Comparison of ENCODE assay signal across 9 cellular contexts in the genomic region with DNA sequence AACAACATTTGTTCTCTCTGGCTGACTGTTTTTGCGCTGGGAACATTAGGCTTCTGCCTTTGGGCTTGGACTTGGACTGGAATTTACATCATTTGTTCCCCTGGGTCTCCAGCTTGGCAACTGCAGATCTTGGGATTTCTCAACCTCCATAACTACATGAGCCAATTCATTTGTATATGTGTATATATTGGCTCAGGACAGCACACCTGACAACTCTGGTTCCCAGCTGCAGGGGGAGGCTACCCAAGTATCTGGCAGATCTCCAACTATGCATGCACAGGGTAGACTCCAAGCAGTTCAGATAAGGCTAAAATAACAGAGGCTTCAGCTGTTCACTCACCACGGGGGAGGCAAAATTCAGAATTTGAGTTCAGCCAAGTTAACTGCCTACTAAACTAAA. TPM values are rescaled to one million over a fixed set of nuclear protein-coding genes. Genes with fewer than 3 reads are reported as not detected.
A peak's percentile ranks its signal among the peaks of the same experiment; 100 is the strongest.
DNase-seq lines count a peak whose midpoint lies in the region; ATAC-seq and TF ChIP-seq lines count a peak whose summit lies in the region.
"Had no signal": no experiment of that assay in that cellular context is flagged by ENCODE, and none has a peak within 500 bp of the region (broad histone marks: within the 10 kb centered on the region; RNA-seq: fewer than 3 reads in every experiment).

No MANE protein-coding gene starts in this region.

- H2BK5ac ChIP-seq in mesenchymal stem cell (ENCODE audit: low read depth, low read length, poor library complexity, severe bottlenecking), result no peak overlapping the region

- no peak overlapping the region for H4K91ac ChIP-seq in mesenchymal stem cell (ENCODE audit: low read length)

- no peak overlapping the region for H2AFZ ChIP-seq in mesenchymal stem cell (ENCODE audit: low read depth, low read length)

- H4K8ac ChIP-seq in mesenchymal stem cell (ENCODE audit: low read length), result peak overlapping the region; percentile 45

- H3K18ac ChIP-seq in mesenchymal stem cell (ENCODE audit: low read depth in 1 of 2, low read length in 2 of 2), result peak overlapping the region in 1 of 2 experiments; percentile 1

- no peak overlapping the region for H2AK5ac ChIP-seq in mesenchymal stem cell (ENCODE audit: low read length, severe bottlenecking)

- H3K27ac Mint-ChIP-seq in activated T-cell treated with anti-CD3 and anti-CD28 coated beads, Interleukin-2, amount 50 U/mL, for 72 hours, result no peak overlapping the region
- H3K27ac Mint-ChIP-seq: CD8-positive, alpha-beta memory T cell had no signal

- H3K4me1 ChIP-seq in mesenchymal stem cell (ENCODE audit: control insufficient read depth, insufficient read depth, low read depth, low read length), result peaks cover 11% of the 10 kb centered on the region

- peak overlapping the region; percentile 48 to 56 for H2BK12ac ChIP-seq in mesenchymal stem cell (ENCODE audit: low read length in 2 of 2)

- peak overlapping the region in 1 of 2 experiments; percentile 2 for H3K14ac ChIP-seq in mesenchymal stem cell (ENCODE audit: low read length in 2 of 2)

- DNase-seq in AG10803 (ENCODE audit: low read depth), result peak; percentile 61
- DNase-seq in NCI-H226, result peak; percentile 95
- peak; percentile 94 for DNase-seq in dermis blood vessel endothelial cell
- peak; percentile 54 for DNase-seq in mesenchymal stem cell
- no peak for DNase-seq in activated CD4-positive, alpha-beta T cell treated with anti-CD3 and anti-CD28 coated beads, Interleukin-2, amount 50 U/mL, for 4 hours
- DNase-seq in NCI-H146 treated with DMSO at 0.1 percent for 48 hours (lab: John Stamatoyannopoulos, UW; ENCODE audit: unreplicated experiment), result no peak
- DNase-seq in MV-4-11 (lab: John Stamatoyannopoulos, UW), result no peak
- DNase-seq in activated T-cell treated with anti-CD3 and anti-CD28 coated beads, Interleukin-2, amount 50 U/mL, for 72 hours, result no peak
- DNase-seq: CD8-positive, alpha-beta memory T cell had no signal

- no peak for TF ChIP-seq CTCF in AG10803 (conservative IDR thresholded peaks at IDR 0.05; ENCODE audit: low read length)

- no peak overlapping the region for H3K4me3 ChIP-seq in AG10803 (ENCODE audit: low read length)
- H3K4me3 ChIP-seq in mesenchymal stem cell (ENCODE audit: insufficient read depth in 1 of 2, low read depth in 1 of 2, low read length in 2 of 2), result no peak overlapping the region

- H3K4me2 ChIP-seq in mesenchymal stem cell (ENCODE audit: low read length, poor library complexity, severe bottlenecking), result peak overlapping the region; percentile 21

- H3K4me3 Mint-ChIP-seq in activated T-cell treated with anti-CD3 and anti-CD28 coated beads, Interleukin-2, amount 50 U/mL, for 72 hours, result no peak overlapping the region
- H3K4me3 Mint-ChIP-seq: CD8-positive, alpha-beta memory T cell had no signal

- H3K4ac ChIP-seq in mesenchymal stem cell (ENCODE audit: low read depth in 1 of 2, low read length in 2 of 2), result no peak overlapping the region

- H3K27me3 ChIP-seq in mesenchymal stem cell (ENCODE audit: control insufficient read depth in 1 of 2, insufficient read depth in 1 of 2, low read length in 2 of 2), result no peaks in the 10 kb centered on the region

- H2BK15ac ChIP-seq in mesenchymal stem cell (ENCODE audit: low read depth, poor library complexity, severe bottlenecking), result no peak overlapping the region

- H3K9me3 ChIP-seq in mesenchymal stem cell (ENCODE audit: control insufficient read depth, low read length), result no peaks in the 10 kb centered on the region

- H3K23ac ChIP-seq in mesenchymal stem cell (ENCODE audit: low read length in 2 of 2), result no peak overlapping the region

- H3K36me3 Mint-ChIP-seq in activated T-cell treated with anti-CD3 and anti-CD28 coated beads, Interleukin-2, amount 50 U/mL, for 72 hours (ENCODE audit: insufficient read depth in 2 of 2), result no peaks in the 10 kb centered on the region
- H3K36me3 Mint-ChIP-seq: CD8-positive, alpha-beta memory T cell had no signal

- no peaks in the 10 kb centered on the region for H3K36me3 ChIP-seq in mesenchymal stem cell (ENCODE audit: control insufficient read depth in 1 of 2, insufficient read depth in 2 of 2, low read depth in 1 of 2, low read length in 2 of 2)

- no peaks in the 10 kb centered on the region for H3K9me3 Mint-ChIP-seq in activated T-cell treated with anti-CD3 and anti-CD28 coated beads, Interleukin-2, amount 50 U/mL, for 72 hours

- peak overlapping the region; percentile 80 for H2BK120ac ChIP-seq in mesenchymal stem cell (ENCODE audit: low read depth, low read length)

- ATAC-seq in activated T-cell treated with anti-CD3 and anti-CD28 coated beads, Interleukin-2, amount 50 U/mL, for 72 hours (replicated peaks in 1 of 2), result no peak

- peak overlapping the region; percentile 73 for H3K27ac ChIP-seq in mesenchymal stem cell (ENCODE audit: low read length, poor library complexity, severe bottlenecking)

- H3K79me1 ChIP-seq in mesenchymal stem cell (replicated peaks; ENCODE audit: low read length, poor library complexity, severe bottlenecking), result peaks cover 2% of the 10 kb centered on the region

- 83% methylated on average over 2 of the region's 2 CpGs for WGBS in mesenchymal stem cell

- H3K4me1 Mint-ChIP-seq in activated T-cell treated with anti-CD3 and anti-CD28 coated beads, Interleukin-2, amount 50 U/mL, for 72 hours (ENCODE audit: low read depth), result peaks cover 19% of the 10 kb centered on the region

- H3K27me3 Mint-ChIP-seq in activated T-cell treated with anti-CD3 and anti-CD28 coated beads, Interleukin-2, amount 50 U/mL, for 72 hours (ENCODE audit: low read depth), result no peaks in the 10 kb centered on the region

- H3K9ac ChIP-seq in mesenchymal stem cell (ENCODE audit: low read length), result peak overlapping the region; percentile 21

RNA-seq across cellular contexts. Expression of a gene that starts 31.6 kb away (rescaled TPM):
- 24.0 and 30.0 TPM in 2 replicates for total RNA-seq in dermis blood vessel endothelial cell
- polyA plus RNA-seq in mesenchymal stem cell (2013, experiment 1 of 2), result 51.1 TPM
- polyA plus RNA-seq in mesenchymal stem cell (2013, experiment 2 of 2), result 51.8 TPM
- total RNA-seq in activated T-cell treated with anti-CD3 and anti-CD28 coated beads, Interleukin-2, amount 50 U/mL, for 72 hours, result 1 to 10 TPM; 1.6 to 1.7 TPM

Comparison
In these comparisons a context has a peak if more than half of its experiments do, and no peak if none do; other contexts are left out.
1. DNase-seq: peak in AG10803 (single experiment), NCI-H226 (single experiment), dermis blood vessel endothelial cell (single experiment) and mesenchymal stem cell (single experiment); none in activated CD4-positive, alpha-beta T cell treated with anti-CD3 and anti-CD28 coated beads, Interleukin-2, amount 50 U/mL, for 4 hours (0 of 2), NCI-H146 treated with DMSO at 0.1 percent for 48 hours (single experiment), MV-4-11 (single experiment) and activated T-cell treated with anti-CD3 and anti-CD28 coated beads, Interleukin-2, amount 50 U/mL, for 72 hours (0 of 2).